In genomic region chr3:197309528-197310361, GRCh38 we compare ENCODE assay signal across 8 cellular contexts. TPM values are rescaled to one million over a fixed set of nuclear protein-coding genes. Genes with fewer than 3 reads are reported as not detected.
DNase-seq lines count a peak whose midpoint lies in the region; ATAC-seq and TF ChIP-seq lines count a peak whose summit lies in the region.

No MANE protein-coding gene starts in this region.

- no peaks in the 10 kb centered on the region for H3K9me3 ChIP-seq in CD8-positive, alpha-beta memory T cell (ENCODE audit: low read length)

- no peaks in the 10 kb centered on the region for H3K27me3 ChIP-seq in CD8-positive, alpha-beta memory T cell (ENCODE audit: insufficient read depth, low read length, poor library complexity, severe bottlenecking)

- DNase-seq in HFFc6 (peak; percentile 92), foreskin fibroblast (peak; percentile 77 to 92), HUDEP-2 (lab: John Stamatoyannopoulos, UW; ENCODE audit: unreplicated experiment in 76 of 76) (no peak), activated gamma-delta T cell treated with Interleukin-2 at 50 U/mL for 16 hours (no peak), glutamatergic neuron (no peak)
- DNase-seq in stimulated activated naive CD8-positive, alpha-beta T cell treated with anti-CD3 and anti-CD28 coated beads, Interleukin-15, Interleukin-2, amounts not matched to agents 100 U/mL and 50 U/mL, for 24 hours = no peak
- no peak for DNase-seq in CD8-positive, alpha-beta memory T cell

- H3K9me3 Mint-ChIP-seq in HFFc6 (peaks cover 5% of the 10 kb centered on the region), glutamatergic neuron (ENCODE audit: unreplicated experiment) (no peaks in the 10 kb centered on the region)
- H3K9me3 Mint-ChIP-seq in CD8-positive, alpha-beta memory T cell = peaks cover 0 to 4% (median 0%) of the 10 kb centered on the region in 5 donors

- H3K4me3 Mint-ChIP-seq in HFFc6 (peak overlapping the region; percentile 67), glutamatergic neuron (ENCODE audit: unreplicated experiment) (no peak overlapping the region)
- no peak overlapping the region for H3K4me3 Mint-ChIP-seq in CD8-positive, alpha-beta memory T cell

- peak overlapping the region; percentile 87 for H3K27ac Mint-ChIP-seq in HFFc6
- H3K27ac Mint-ChIP-seq in glutamatergic neuron (ENCODE audit: unreplicated experiment) = no peak overlapping the region
- peak overlapping the region in 1 of 8 donors; percentile 73 for H3K27ac Mint-ChIP-seq in CD8-positive, alpha-beta memory T cell

- H3K4me1 Mint-ChIP-seq in HFFc6 (ENCODE audit: low read depth) = peaks cover 73% of the 10 kb centered on the region
- H3K4me1 Mint-ChIP-seq in glutamatergic neuron (ENCODE audit: low read depth, unreplicated experiment) = no peaks in the 10 kb centered on the region
- peaks cover 10 to 12% (median 10%) of the 10 kb centered on the region in 3 donors for H3K4me1 Mint-ChIP-seq in CD8-positive, alpha-beta memory T cell

- ATAC-seq in SK-N-SH treated with all-trans-retinoic acid at 6 μM for 48 hours = peak; percentile 77
- ATAC-seq in stimulated activated naive CD8-positive, alpha-beta T cell treated with anti-CD3 and anti-CD28 coated beads, Interleukin-15, Interleukin-2, amounts not matched to agents 100 U/mL and 50 U/mL, for 24 hours = peak; percentile 25

- no peak for TF ChIP-seq CTCF in HFFc6 (IDR thresholded peaks at IDR 0.05)
- no peak for TF ChIP-seq CTCF in foreskin fibroblast (IDR thresholded peaks at IDR 0.05; ENCODE audit: low read depth, low read length)
- no peak for TF ChIP-seq CTCF in glutamatergic neuron (IDR thresholded peaks at IDR 0.05; ENCODE audit: partially characterized antibody, unreplicated experiment)

- CTCF ChIA-PET in CD8-positive, alpha-beta memory T cell (lab: Charles Lee) = no interaction called here

- H3K36me3 Mint-ChIP-seq in HFFc6 (ENCODE audit: low read depth) = peaks cover 14% of the 10 kb centered on the region
- peaks cover 6% of the 10 kb centered on the region for H3K36me3 Mint-ChIP-seq in glutamatergic neuron (ENCODE audit: unreplicated experiment)
- H3K36me3 Mint-ChIP-seq in CD8-positive, alpha-beta memory T cell = no peaks in the 10 kb centered on the region

- peak overlapping the region in 1 of 2 donors; percentile 32 for H3K4me3 ChIP-seq in foreskin fibroblast (ENCODE audit: low read depth in 1 of 2, low read length in 2 of 2)
- H3K4me3 ChIP-seq in CD8-positive, alpha-beta memory T cell (ENCODE audit: low read length) = no peak overlapping the region

- POLR2A ChIA-PET in CD8-positive, alpha-beta memory T cell (lab: Charles Lee) = no interaction called here

- no peaks in the 10 kb centered on the region for H3K36me3 ChIP-seq in CD8-positive, alpha-beta memory T cell (ENCODE audit: insufficient read depth, low read length)

- no peak overlapping the region for H3K27ac ChIP-seq in CD8-positive, alpha-beta memory T cell (ENCODE audit: low read depth, low read length)

- H3K4me1 ChIP-seq in CD8-positive, alpha-beta memory T cell (ENCODE audit: insufficient read depth, low read length) = no peaks in the 10 kb centered on the region

- H3K27me3 Mint-ChIP-seq in HFFc6 (ENCODE audit: insufficient read depth) (no peaks in the 10 kb centered on the region; the same call in none of the 2 replicates), glutamatergic neuron (ENCODE audit: unreplicated experiment) (no peaks in the 10 kb centered on the region)
- H3K27me3 Mint-ChIP-seq in CD8-positive, alpha-beta memory T cell = peaks cover 7 to 14% of the 10 kb centered on the region in 2 donors

TF ChIP-seq in SK-N-SH treated with all-trans-retinoic acid at 6 μM for 48 hours, 23 proteins besides CTCF, POLR2A, EP300 and RAD21 (continues in another document):
- TF ChIP-seq ZNF565 (CRISPR knock-in tag; conservative IDR thresholded peaks at IDR 0.05; ENCODE audit: low read depth) (no peak), POU6F1 (CRISPR knock-in tag; IDR thresholded peaks at IDR 0.05; ENCODE audit: borderline replicate concordance, low read depth) (no peak), CSRNP3 (CRISPR knock-in tag; IDR thresholded peaks at IDR 0.05) (no peak), SNAI2 (CRISPR knock-in tag; IDR thresholded peaks at IDR 0.05) (0 out of 2 replicates have a peak, but pooled peaks have one; percentile 7), OSR1 (CRISPR knock-in tag; IDR thresholded peaks at IDR 0.05) (no peak), BACH2 (CRISPR knock-in tag; IDR thresholded peaks at IDR 0.05; ENCODE audit: borderline replicate concordance) (no peak), ZNF8 (CRISPR knock-in tag; IDR thresholded peaks at IDR 0.05) (no peak), TOX (CRISPR knock-in tag; IDR thresholded peaks at IDR 0.05; ENCODE audit: borderline replicate concordance) (0 out of 2 replicates have a peak, but pooled peaks have one; percentile 15), TSHZ2 (CRISPR knock-in tag; IDR thresholded peaks at IDR 0.05) (no peak), RARB (CRISPR knock-in tag; IDR thresholded peaks at IDR 0.05) (no peak), ZFP3 (CRISPR knock-in tag; IDR thresholded peaks at IDR 0.05) (peak; percentile 83), ISL1 (CRISPR knock-in tag; IDR thresholded peaks at IDR 0.05) (peak; percentile 83), CREB5 (CRISPR knock-in tag; IDR thresholded peaks at IDR 0.05; ENCODE audit: low read depth) (0 out of 2 replicates have a peak, but pooled peaks have one; percentile 80), ZC3H10 (CRISPR knock-in tag; IDR thresholded peaks at IDR 0.05) (peak; percentile 88), ARNTL (CRISPR knock-in tag; IDR thresholded peaks at IDR 0.05; ENCODE audit: borderline replicate concordance, low read depth) (no peak), ESRRG (CRISPR knock-in tag; IDR thresholded peaks at IDR 0.05) (no peak)

RNA-seq across cellular contexts. Expression of gene DLG1, which starts 11.3 kb away (rescaled TPM):
- 10 to 100 TPM; 64.8 to 82.5 (median 74.7) TPM for total RNA-seq in HFFc6 (2021; fragmentation: NEBNext Ultra II Directional; extraction: Animal tissue kit (Norgen Biotek cat#: 25700))
- total RNA-seq in glutamatergic neuron (ENCODE audit: unreplicated experiment) = 66.0 TPM
- 10 to 100 TPM; 49.2 to 51.2 TPM for total RNA-seq in CD8-positive, alpha-beta memory T cell
- polyA plus RNA-seq in CD8-positive, alpha-beta memory T cell = 30.5 TPM

Comparison
In these comparisons a context has a peak if more than half of its experiments do, and no peak if none do; other contexts are left out.
1. DNase-seq: peak in HFFc6 (single experiment) and foreskin fibroblast (2 of 2); none in stimulated activated naive CD8-positive, alpha-beta T cell treated with anti-CD3 and anti-CD28 coated beads, Interleukin-15, Interleukin-2, amounts not matched to agents 100 U/mL and 50 U/mL, for 24 hours (single experiment), HUDEP-2 (0 of 76), activated gamma-delta T cell treated with Interleukin-2 at 50 U/mL for 16 hours (single experiment), glutamatergic neuron (single experiment) and CD8-positive, alpha-beta memory T cell (0 of 5).